16 cellular contexts compared by ENCODE assay signal in the genomic region with DNA sequence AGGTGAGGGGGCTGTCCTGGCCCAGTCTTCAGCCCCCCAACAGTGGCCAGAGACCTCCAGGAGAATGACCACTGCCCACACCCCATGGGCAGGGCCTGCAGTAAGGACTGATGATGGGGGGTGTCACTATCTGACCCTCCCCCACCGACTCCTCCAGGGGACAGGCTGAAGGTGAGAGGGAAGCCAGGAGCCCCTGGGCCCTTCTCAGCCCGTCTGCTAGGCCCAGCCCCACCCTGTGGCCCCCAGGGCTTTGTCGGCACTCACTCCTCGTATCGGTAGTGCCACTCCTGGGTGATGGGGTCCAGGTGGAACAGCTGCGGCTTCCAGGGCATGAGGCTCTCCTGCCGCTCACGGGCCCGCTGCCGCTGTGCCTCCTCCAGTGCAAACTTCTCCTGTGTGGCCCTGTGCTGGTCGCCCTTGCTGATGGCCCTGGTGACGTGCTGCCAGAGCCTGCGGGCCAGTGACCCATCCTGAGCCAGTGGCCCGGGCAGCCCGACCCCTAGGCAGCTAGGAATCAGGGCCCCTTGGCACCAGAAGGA.
"Had no signal": no experiment of that assay in that cellular context is flagged by ENCODE, and none has a peak within 500 bp of the region (broad histone marks: within the 10 kb centered on the region; RNA-seq: fewer than 3 reads in every experiment).

No MANE protein-coding gene starts in this region.

- H3K9me3 ChIP-seq: gastrocnemius medialis, neutrophil had no signal

- H3K4me3 ChIP-seq: gastrocnemius medialis, smooth muscle cell had no signal

- H3K27ac ChIP-seq: epithelial cell of prostate, neutrophil had no signal

- H3K27me3 ChIP-seq: gastrocnemius medialis, neutrophil had no signal

- DNase-seq: activated B cell treated with CpG ODN at 0.5 μM for 24 hours; activated CD4-positive, alpha-beta T cell treated with anti-CD3 and anti-CD28 coated beads, Interleukin-2, amount 10 ng/mL, durations not matched to agents 7 days and 5 days; activated effector memory CD4-positive, alpha-beta T cell treated with Interleukin-2 at 50 U/mL for 16 hours; activated T-cell treated with anti-CD3 and anti-CD28 coated beads, Interleukin-2, amount 50 U/mL, for 24 hours; cortex of kidney; effector memory CD4-positive, alpha-beta T cell; left ventricle myocardium superior; trophoblast cell had no signal

- H3K4me2 ChIP-seq: smooth muscle cell had no signal

- H3K27me3 Mint-ChIP-seq: activated CD4-positive, alpha-beta T cell treated with anti-CD3 and anti-CD28 coated beads, Interleukin-2, amount 10 ng/mL, durations not matched to agents 7 days and 5 days; activated naive CD4-positive, alpha-beta T cell treated with anti-CD3 and anti-CD28 coated beads, Interleukin-2, amount 50 U/mL, for 24 hours; activated T-cell treated with anti-CD3 and anti-CD28 coated beads, Interleukin-2, amount 50 U/mL, for 24 hours had no signal

- H3K36me3 ChIP-seq: gastrocnemius medialis had no signal

- H3K36me3 Mint-ChIP-seq: stimulated activated memory B cell treated with anti-CD40 and anti-IgM and Interleukin-4, amounts not matched to agents 10 μg/mL and 1 μg/mL and 100 μg/mL, for 72 hours had no signal

- H3K4me1 Mint-ChIP-seq: activated naive CD4-positive, alpha-beta T cell treated with anti-CD3 and anti-CD28 coated beads, Interleukin-2, amount 50 U/mL, for 24 hours; mesothelial cell of epicardium had no signal

- H3K4me3 Mint-ChIP-seq: activated B cell treated with CpG ODN at 0.5 μM for 24 hours; activated CD4-positive, alpha-beta T cell treated with anti-CD3 and anti-CD28 coated beads, Interleukin-2, amount 10 ng/mL, durations not matched to agents 7 days and 5 days; activated naive CD4-positive, alpha-beta T cell treated with anti-CD3 and anti-CD28 coated beads, Interleukin-2, amount 50 U/mL, for 24 hours; activated T-cell treated with anti-CD3 and anti-CD28 coated beads, Interleukin-2, amount 50 U/mL, for 24 hours; mesothelial cell of epicardium; stimulated activated memory B cell treated with anti-CD40 and anti-IgM and Interleukin-4, amounts not matched to agents 10 μg/mL and 1 μg/mL and 100 μg/mL, for 72 hours; T-helper 1 cell treated with Interleukin-12 subunit alpha and Interleukin-12 subunit beta and Interleukin-4 antibody, amounts not matched to agents 30 μg/mL and 1 μg/mL, for 36 hours had no signal

- H3K27ac Mint-ChIP-seq: activated B cell treated with CpG ODN at 0.5 μM for 24 hours; activated naive CD4-positive, alpha-beta T cell treated with anti-CD3 and anti-CD28 coated beads, Interleukin-2, amount 50 U/mL, for 24 hours; activated T-cell treated with anti-CD3 and anti-CD28 coated beads, Interleukin-2, amount 50 U/mL, for 24 hours; mesothelial cell of epicardium; T-helper 1 cell treated with Interleukin-12 subunit alpha and Interleukin-12 subunit beta and Interleukin-4 antibody, amounts not matched to agents 30 μg/mL and 1 μg/mL, for 36 hours had no signal

- H3K9me3 Mint-ChIP-seq: activated B cell treated with CpG ODN at 0.5 μM for 24 hours; activated CD4-positive, alpha-beta T cell treated with anti-CD3 and anti-CD28 coated beads, Interleukin-2, amount 10 ng/mL, durations not matched to agents 7 days and 5 days; activated naive CD4-positive, alpha-beta T cell treated with anti-CD3 and anti-CD28 coated beads, Interleukin-2, amount 50 U/mL, for 24 hours; activated T-cell treated with anti-CD3 and anti-CD28 coated beads, Interleukin-2, amount 50 U/mL, for 24 hours; mesothelial cell of epicardium; stimulated activated memory B cell treated with anti-CD40 and anti-IgM and Interleukin-4, amounts not matched to agents 10 μg/mL and 1 μg/mL and 100 μg/mL, for 72 hours; T-helper 1 cell treated with Interleukin-12 subunit alpha and Interleukin-12 subunit beta and Interleukin-4 antibody, amounts not matched to agents 30 μg/mL and 1 μg/mL, for 36 hours had no signal

- ATAC-seq: stimulated activated memory B cell treated with anti-CD40 and anti-IgM and Interleukin-4, amounts not matched to agents 10 μg/mL and 1 μg/mL and 100 μg/mL, for 72 hours had no signal
